18 cellular contexts compared by ENCODE assay signal in the genomic region with DNA sequence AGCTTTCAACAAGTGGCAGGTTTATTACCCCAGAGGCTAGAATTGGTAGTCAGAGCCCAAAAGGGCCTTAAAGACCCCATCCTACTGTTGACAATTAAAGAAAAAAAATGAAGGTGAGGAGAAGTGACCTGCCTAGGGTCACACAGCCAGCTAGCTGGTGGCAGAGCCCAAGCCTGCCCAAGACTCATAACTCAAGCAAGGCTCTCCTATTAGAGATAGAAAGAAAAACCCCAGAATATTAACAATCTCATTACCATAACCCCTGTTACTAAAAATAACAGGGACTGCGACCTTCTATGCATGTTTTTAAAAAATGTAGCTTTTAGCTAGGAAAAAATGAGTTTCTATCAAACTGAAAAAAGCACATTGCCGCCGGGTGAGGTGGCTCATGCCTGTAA. TPM values are rescaled to one million over a fixed set of nuclear protein-coding genes. Genes with fewer than 3 reads are reported as not detected.
DNase-seq lines count a peak whose midpoint lies in the region; ATAC-seq and TF ChIP-seq lines count a peak whose summit lies in the region.
"Had no signal": no experiment of that assay in that cellular context is flagged by ENCODE, and none has a peak within 500 bp of the region (broad histone marks: within the 10 kb centered on the region; RNA-seq: fewer than 3 reads in every experiment).

No MANE protein-coding gene starts in this region.

- DNase-seq in CD4-positive, CD25-positive, alpha-beta regulatory T cell = no peak
- DNase-seq in Karpas-422 = no peak
- no peak for DNase-seq in esophagus muscularis mucosa (ENCODE audit: extremely low spot score)
- no peak for DNase-seq in UCSD-AML1 (lab: John Stamatoyannopoulos, UW; ENCODE audit: unreplicated experiment)
- no peak for DNase-seq in OCI-M1 (lab: John Stamatoyannopoulos, UW)
- DNase-seq: activated CD8-positive, alpha-beta memory T cell treated with anti-CD3 and anti-CD28 coated beads, Interleukin-2, amount 50 U/mL, for 48 hours; aorta; Caco-2; head of caudate nucleus; mesendoderm; MM.1S; NCI-H2171; stimulated activated CD4-positive, alpha-beta T cell treated with anti-CD3 and anti-CD28 coated beads, Interleukin-4, amount 100 ng/mL, for 24 hours; stimulated activated naive CD8-positive, alpha-beta T cell treated with anti-CD3 and anti-CD28 coated beads, Interleukin-15, amount 100 ng/mL, for 72 hours had no signal

- no peaks in the 10 kb centered on the region for H3K9me2 ChIP-seq in Karpas-422 (replicated peaks; ENCODE audit: insufficient read depth, low read length)

- H3K36me3 ChIP-seq in CD4-positive, CD25-positive, alpha-beta regulatory T cell (ENCODE audit: control insufficient read depth, insufficient read depth, low read length) = peaks cover 30% of the 10 kb centered on the region
- H3K36me3 ChIP-seq in Karpas-422 (ENCODE audit: insufficient read depth, low read length) = peaks cover 14% of the 10 kb centered on the region
- peaks cover 0 to 20% (median 5%) of the 10 kb centered on the region in 4 donors for H3K36me3 ChIP-seq in esophagus muscularis mucosa
- peaks cover 0 to 6% (median 2%) of the 10 kb centered on the region in 3 donors for H3K36me3 ChIP-seq in skeletal muscle tissue (ENCODE audit: control insufficient read depth in 3 of 3, insufficient read depth in 3 of 3, low read length in 3 of 3)

- TF ChIP-seq EP300 in esophagus muscularis mucosa (IDR thresholded peaks at IDR 0.05) = no peak

- no peaks in the 10 kb centered on the region for H3K27me3 ChIP-seq in CD4-positive, CD25-positive, alpha-beta regulatory T cell (ENCODE audit: control insufficient read depth, insufficient read depth, low read length)
- H3K27me3 ChIP-seq in Karpas-422 (ENCODE audit: low read length) (no peaks in the 10 kb centered on the region), esophagus muscularis mucosa (no peaks in the 10 kb centered on the region), skeletal muscle tissue (ENCODE audit: control insufficient read depth in 3 of 3, insufficient read depth in 3 of 3, low read length in 3 of 3) (no peaks in the 10 kb centered on the region)

- WGBS in esophagus muscularis mucosa = 89% methylated on average over 3 of the region's 3 CpGs

- no peak for TF ChIP-seq CTCF in esophagus muscularis mucosa (IDR thresholded peaks at IDR 0.05)

- no peak overlapping the region for H3K27ac ChIP-seq in CD4-positive, CD25-positive, alpha-beta regulatory T cell (ENCODE audit: insufficient read depth, low read length, poor library complexity, severe bottlenecking)
- H3K27ac ChIP-seq in Karpas-422 (ENCODE audit: low read length) (peak overlapping the region; percentile 33; the same call in 1 of the 2 replicates), esophagus muscularis mucosa (replicated peaks in 1 of 4) (peak overlapping the region; percentile 30 to 63 (median 52)), skeletal muscle tissue (ENCODE audit: low read depth, low read length) (peak overlapping the region; percentile 43)

- no peaks in the 10 kb centered on the region for H3K27me3 Mint-ChIP-seq in CD4-positive, CD25-positive, alpha-beta regulatory T cell
- H3K27me3 Mint-ChIP-seq: stimulated activated naive CD8-positive, alpha-beta T cell treated with anti-CD3 and anti-CD28 coated beads, Interleukin-15, amount 100 ng/mL, for 72 hours had no signal

- no peaks in the 10 kb centered on the region for H3K9me3 Mint-ChIP-seq in CD4-positive, CD25-positive, alpha-beta regulatory T cell
- H3K9me3 Mint-ChIP-seq: stimulated activated naive CD8-positive, alpha-beta T cell treated with anti-CD3 and anti-CD28 coated beads, Interleukin-15, amount 100 ng/mL, for 72 hours; T-helper 2 cell treated with Interferon-gamma antibody and Interleukin-4, amounts not matched to agents 5 μg/mL and 100 μg/mL, for 36 hours had no signal

- peak overlapping the region in 1 of 4 donors; percentile 24 for H3K4me3 Mint-ChIP-seq in CD4-positive, CD25-positive, alpha-beta regulatory T cell
- H3K4me3 Mint-ChIP-seq: T-helper 2 cell treated with Interferon-gamma antibody and Interleukin-4, amounts not matched to agents 5 μg/mL and 100 μg/mL, for 36 hours had no signal

- H3K36me3 Mint-ChIP-seq in CD4-positive, CD25-positive, alpha-beta regulatory T cell = peaks cover 11% of the 10 kb centered on the region

- H3K4me1 ChIP-seq in CD4-positive, CD25-positive, alpha-beta regulatory T cell (ENCODE audit: control insufficient read depth, insufficient read depth, low read length, poor library complexity, severe bottlenecking) = peaks cover 52% of the 10 kb centered on the region
- peaks cover 67% of the 10 kb centered on the region for H3K4me1 ChIP-seq in Karpas-422 (ENCODE audit: low read length)
- peaks cover 80 to 91% (median 87%) of the 10 kb centered on the region in 4 donors for H3K4me1 ChIP-seq in esophagus muscularis mucosa
- H3K4me1 ChIP-seq in skeletal muscle tissue (ENCODE audit: control insufficient read depth in 3 of 3, insufficient read depth in 3 of 3, low read length in 3 of 3) = peaks cover 63 to 86% (median 82%) of the 10 kb centered on the region in 3 donors

- H3K4me1 Mint-ChIP-seq in CD4-positive, CD25-positive, alpha-beta regulatory T cell = peaks cover 12 to 90% (median 55%) of the 10 kb centered on the region in 4 donors

- no peak for TF ChIP-seq POLR2A in esophagus muscularis mucosa (IDR thresholded peaks at IDR 0.05; ENCODE audit: low read depth)

- H3K9ac ChIP-seq in Karpas-422 (ENCODE audit: low read length) (no peak overlapping the region), skeletal muscle tissue (ENCODE audit: low read depth in 1 of 3, low read length in 3 of 3) (no peak overlapping the region)
- H3K9ac ChIP-seq: parathyroid adenoma had no signal

- no peak overlapping the region for H3K4me3 ChIP-seq in CD4-positive, CD25-positive, alpha-beta regulatory T cell (ENCODE audit: low read depth, low read length)
- H3K4me3 ChIP-seq in Karpas-422 (ENCODE audit: low read length) (no peak overlapping the region), esophagus muscularis mucosa (peak overlapping the region in 1 of 4 donors; percentile 5), skeletal muscle tissue (ENCODE audit: low read length in 3 of 3) (peak overlapping the region in 1 of 3 donors; percentile 46)

- H3K9me3 ChIP-seq in CD4-positive, CD25-positive, alpha-beta regulatory T cell (ENCODE audit: control insufficient read depth in 2 of 2, low read length in 2 of 2) = no peaks in the 10 kb centered on the region
- no peaks in the 10 kb centered on the region for H3K9me3 ChIP-seq in Karpas-422 (ENCODE audit: low read length)
- no peaks in the 10 kb centered on the region for H3K9me3 ChIP-seq in esophagus muscularis mucosa
- no peaks in the 10 kb centered on the region for H3K9me3 ChIP-seq in skeletal muscle tissue (ENCODE audit: control insufficient read depth in 3 of 3, low read length in 3 of 3)
- H3K9me3 ChIP-seq: Caco-2 had no signal

- H3K79me2 ChIP-seq in Karpas-422 (ENCODE audit: low read length) = peaks cover 94% of the 10 kb centered on the region

- no peak for ATAC-seq in CD4-positive, CD25-positive, alpha-beta regulatory T cell (ENCODE audit: low read depth in 2 of 2)
- ATAC-seq in GM21528 (IDR thresholded peaks at IDR 0.05; ENCODE audit: low FRiP score, unreplicated experiment) = no peak
- ATAC-seq: stimulated activated naive CD8-positive, alpha-beta T cell treated with anti-CD3 and anti-CD28 coated beads, Interleukin-15, amount 100 ng/mL, for 72 hours had no signal

- H4K20me1 ChIP-seq in Karpas-422 (ENCODE audit: insufficient read depth, low read depth, low read length) = peaks cover 59% of the 10 kb centered on the region

- no peak overlapping the region for H3K4me2 ChIP-seq in Karpas-422 (ENCODE audit: low read depth, low read length, poor library complexity, severe bottlenecking)

- peak overlapping the region; percentile 85 to 93 (median 88) for H3K27ac Mint-ChIP-seq in CD4-positive, CD25-positive, alpha-beta regulatory T cell
- H3K27ac Mint-ChIP-seq: T-helper 2 cell treated with Interferon-gamma antibody and Interleukin-4, amounts not matched to agents 5 μg/mL and 100 μg/mL, for 36 hours had no signal

- no peak overlapping the region for H2AFZ ChIP-seq in Karpas-422 (ENCODE audit: low read length)
- H2AFZ ChIP-seq: parathyroid adenoma had no signal

- intact Hi-C loops in esophagus muscularis mucosa (cut with DNase I) = no loop called here

RNA-seq across cellular contexts. Expression of a gene that starts 14.0 kb away (rescaled TPM):
- total RNA-seq in CD4-positive, CD25-positive, alpha-beta regulatory T cell = not detected
- under 1 TPM in 2 of 4 donors, not detected in 2; 0.08 to 0.28 TPM for polyA plus RNA-seq in CD4-positive, CD25-positive, alpha-beta regulatory T cell
- 0.29 and 0.37 TPM in 2 replicates for total RNA-seq in Karpas-422 (2014; rRNA removed; shearing (Covaris generic); ENCODE audit: low replicate concordance)
- total RNA-seq in esophagus muscularis mucosa = under 1 TPM in 2 of 4 donors, not detected in 2; 0.26 to 0.42 TPM
- not detected for total RNA-seq in skeletal muscle tissue
- total RNA-seq: aorta, Caco-2 had no signal

RNA-seq across cellular contexts. Expression of a gene that starts 15.5 kb away (rescaled TPM):
- total RNA-seq in CD4-positive, CD25-positive, alpha-beta regulatory T cell = 26.5 TPM
- polyA plus RNA-seq in CD4-positive, CD25-positive, alpha-beta regulatory T cell = 1 to 10 TPM; 2.5 to 5.7 (median 4.4) TPM
- 26.7 and 34.6 TPM in 2 replicates for total RNA-seq in Karpas-422 (2014; rRNA removed; shearing (Covaris generic); ENCODE audit: low replicate concordance)
- total RNA-seq in esophagus muscularis mucosa = 10 to 100 TPM; 13.8 to 31.1 (median 21.8) TPM
- 8.9 TPM for total RNA-seq in skeletal muscle tissue

RNA-seq across cellular contexts. Expression of a gene that starts 18.1 kb away (rescaled TPM):
- 93.7 TPM for total RNA-seq in CD4-positive, CD25-positive, alpha-beta regulatory T cell
- polyA plus RNA-seq in CD4-positive, CD25-positive, alpha-beta regulatory T cell = 10 to 100 TPM; 56.0 to 98.5 (median 69.9) TPM
- 56.9 and 59.5 TPM in 2 replicates for total RNA-seq in Karpas-422 (2014; rRNA removed; shearing (Covaris generic); ENCODE audit: low replicate concordance)
- total RNA-seq in esophagus muscularis mucosa (100 to 1,000 TPM; 102 to 140 (median 128) TPM), skeletal muscle tissue (19.8 TPM)

RNA-seq across cellular contexts. Expression of a gene that starts 24.1 kb away (rescaled TPM):
- 24.4 TPM for total RNA-seq in CD4-positive, CD25-positive, alpha-beta regulatory T cell
- polyA plus RNA-seq in CD4-positive, CD25-positive, alpha-beta regulatory T cell = 10 to 100 TPM in 3 of 4 donors, 1 to 10 TPM in 1; 7.2 to 20.9 (median 14.5) TPM
- total RNA-seq in Karpas-422 (2014; rRNA removed; shearing (Covaris generic); ENCODE audit: low replicate concordance) = 12.6 and 20.3 TPM in 2 replicates
- total RNA-seq in esophagus muscularis mucosa (10 to 100 TPM in 3 of 4 donors, 1 to 10 TPM in 1; 9.6 to 11.7 (median 11.3) TPM), skeletal muscle tissue (3.7 TPM)

RNA-seq across cellular contexts. Expression of a gene that starts 38.4 kb away (rescaled TPM):
- total RNA-seq in CD4-positive, CD25-positive, alpha-beta regulatory T cell = not detected
- under 1 TPM in 1 of 4 donors, not detected in 3; 0.21 TPM for polyA plus RNA-seq in CD4-positive, CD25-positive, alpha-beta regulatory T cell
- total RNA-seq in Karpas-422 (2014; rRNA removed; shearing (Covaris generic); ENCODE audit: low replicate concordance) = not detected in 2 replicates
- total RNA-seq in esophagus muscularis mucosa (under 1 TPM in 2 of 4 donors, not detected in 2; 0.39 to 0.42 TPM), skeletal muscle tissue (0.52 TPM)
- total RNA-seq: aorta had no signal
